ENCODE assay signal across 8 cellular contexts in genomic region chr19:6531163-6531955, GRCh38. TPM values are rescaled to one million over a fixed set of nuclear protein-coding genes. Genes with fewer than 3 reads are reported as not detected.
A peak's percentile ranks its signal among the peaks of the same experiment; 100 is the strongest.
DNase-seq lines count a peak whose midpoint lies in the region; ATAC-seq lines count a peak whose summit lies in the region.

No MANE protein-coding gene starts in this region.

- intact Hi-C loops in activated T-helper 1 cell treated with anti-CD3 and anti-CD28 coated beads, Interleukin-12 subunit alpha, Interleukin-12 subunit beta, Interleukin-2, Interleukin-4 antibody, amounts not matched to agents 30 ng/mL and 10 ng/mL and 1 ng/mL, durations not matched to agents 14 hours and 24 hours and 36 hours (cut with micrococcal nuclease), result loop anchor here (5.0 kb wide), 3 partner anchors 56 to 206 kb away; partner anchors contain the start of genes GPR108, TNFSF14 and TRIP10

- DNase-seq in T-helper 2 cell treated with Interferon-gamma antibody and Interleukin-4, amounts not matched to agents 5 μg/mL and 100 μg/mL, for 36 hours (ENCODE audit: low spot score), result no peak
- DNase-seq in T-helper 2 cell (no peak), immature natural killer cell (peak in 1 of 3 donors; percentile 19), substantia nigra (lab: John Stamatoyannopoulos, UW) (peak in 3 of 49 donors; percentile 8 to 85 (median 42)), HT-29 (ENCODE audit: low spot score) (no peak)
- DNase-seq in activated T-helper 1 cell treated with anti-CD3 and anti-CD28 coated beads, Interleukin-12 subunit alpha, Interleukin-12 subunit beta, Interleukin-2, Interleukin-4 antibody, amounts not matched to agents 30 ng/mL and 10 ng/mL and 1 ng/mL, durations not matched to agents 14 hours and 24 hours and 36 hours (ENCODE audit: low spot score), result no peak

- ATAC-seq in GM21423 (IDR thresholded peaks at IDR 0.05; ENCODE audit: unreplicated experiment) (no peak), HG03025 (IDR thresholded peaks at IDR 0.05; ENCODE audit: low FRiP score, unreplicated experiment) (no peak)

- peaks cover 41% of the 10 kb centered on the region for H3K27me3 Mint-ChIP-seq in T-helper 2 cell treated with Interferon-gamma antibody and Interleukin-4, amounts not matched to agents 5 μg/mL and 100 μg/mL, for 36 hours (ENCODE audit: low read depth)
- H3K27me3 Mint-ChIP-seq in activated T-helper 1 cell treated with anti-CD3 and anti-CD28 coated beads, Interleukin-12 subunit alpha, Interleukin-12 subunit beta, Interleukin-2, Interleukin-4 antibody, amounts not matched to agents 30 ng/mL and 10 ng/mL and 1 ng/mL, durations not matched to agents 14 hours and 24 hours and 36 hours (ENCODE audit: insufficient read depth), result peaks cover 32% of the 10 kb centered on the region
- peaks cover 17 to 26% (median 20%) of the 10 kb centered on the region in 3 donors for H3K27me3 Mint-ChIP-seq in immature natural killer cell (ENCODE audit: low read depth in 3 of 3)

- no peak overlapping the region for H3K27ac Mint-ChIP-seq in T-helper 2 cell treated with Interferon-gamma antibody and Interleukin-4, amounts not matched to agents 5 μg/mL and 100 μg/mL, for 36 hours
- peak overlapping the region; percentile 83 for H3K27ac Mint-ChIP-seq in activated T-helper 1 cell treated with anti-CD3 and anti-CD28 coated beads, Interleukin-12 subunit alpha, Interleukin-12 subunit beta, Interleukin-2, Interleukin-4 antibody, amounts not matched to agents 30 ng/mL and 10 ng/mL and 1 ng/mL, durations not matched to agents 14 hours and 24 hours and 36 hours
- peak overlapping the region in 5 of 6 donors; percentile 1 to 77 (median 58) for H3K27ac Mint-ChIP-seq in immature natural killer cell

- peak overlapping the region; percentile 53 for H3K4me3 Mint-ChIP-seq in T-helper 2 cell treated with Interferon-gamma antibody and Interleukin-4, amounts not matched to agents 5 μg/mL and 100 μg/mL, for 36 hours
- peak overlapping the region; percentile 90 for H3K4me3 Mint-ChIP-seq in activated T-helper 1 cell treated with anti-CD3 and anti-CD28 coated beads, Interleukin-12 subunit alpha, Interleukin-12 subunit beta, Interleukin-2, Interleukin-4 antibody, amounts not matched to agents 30 ng/mL and 10 ng/mL and 1 ng/mL, durations not matched to agents 14 hours and 24 hours and 36 hours
- H3K4me3 Mint-ChIP-seq in immature natural killer cell, result peak overlapping the region; percentile 62 to 91 (median 84)

- peak overlapping the region; percentile 70 for H3K27ac ChIP-seq in substantia nigra (ENCODE audit: low read depth, low read length, poor library complexity, severe bottlenecking)

- H3K36me3 Mint-ChIP-seq in T-helper 2 cell treated with Interferon-gamma antibody and Interleukin-4, amounts not matched to agents 5 μg/mL and 100 μg/mL, for 36 hours (ENCODE audit: low read depth), result peaks cover 6% of the 10 kb centered on the region
- peaks cover 14% of the 10 kb centered on the region for H3K36me3 Mint-ChIP-seq in activated T-helper 1 cell treated with anti-CD3 and anti-CD28 coated beads, Interleukin-12 subunit alpha, Interleukin-12 subunit beta, Interleukin-2, Interleukin-4 antibody, amounts not matched to agents 30 ng/mL and 10 ng/mL and 1 ng/mL, durations not matched to agents 14 hours and 24 hours and 36 hours (ENCODE audit: low read depth)
- peaks cover 4 to 10% (median 5%) of the 10 kb centered on the region in 3 donors for H3K36me3 Mint-ChIP-seq in immature natural killer cell

- H3K4me1 Mint-ChIP-seq in T-helper 2 cell treated with Interferon-gamma antibody and Interleukin-4, amounts not matched to agents 5 μg/mL and 100 μg/mL, for 36 hours (ENCODE audit: low read depth), result peaks cover 36% of the 10 kb centered on the region
- H3K4me1 Mint-ChIP-seq in activated T-helper 1 cell treated with anti-CD3 and anti-CD28 coated beads, Interleukin-12 subunit alpha, Interleukin-12 subunit beta, Interleukin-2, Interleukin-4 antibody, amounts not matched to agents 30 ng/mL and 10 ng/mL and 1 ng/mL, durations not matched to agents 14 hours and 24 hours and 36 hours (ENCODE audit: low read depth), result peaks cover 47% of the 10 kb centered on the region
- H3K4me1 Mint-ChIP-seq in immature natural killer cell, result peaks cover 36 to 47% of the 10 kb centered on the region in 2 donors

- no peaks in the 10 kb centered on the region for H3K9me3 Mint-ChIP-seq in T-helper 2 cell treated with Interferon-gamma antibody and Interleukin-4, amounts not matched to agents 5 μg/mL and 100 μg/mL, for 36 hours
- H3K9me3 Mint-ChIP-seq in activated T-helper 1 cell treated with anti-CD3 and anti-CD28 coated beads, Interleukin-12 subunit alpha, Interleukin-12 subunit beta, Interleukin-2, Interleukin-4 antibody, amounts not matched to agents 30 ng/mL and 10 ng/mL and 1 ng/mL, durations not matched to agents 14 hours and 24 hours and 36 hours, result no peaks in the 10 kb centered on the region
- H3K9me3 Mint-ChIP-seq in immature natural killer cell, result no peaks in the 10 kb centered on the region

RNA-seq across cellular contexts. Expression of gene TNFSF9, which starts 0.5 kb away (rescaled TPM):
- 8.0 and 9.7 TPM in 2 replicates for total RNA-seq in activated T-helper 1 cell treated with anti-CD3 and anti-CD28 coated beads, Interleukin-12 subunit alpha, Interleukin-12 subunit beta, Interleukin-2, Interleukin-4 antibody, amounts not matched to agents 30 ng/mL and 10 ng/mL and 1 ng/mL, durations not matched to agents 14 hours and 24 hours and 36 hours
- 10 to 100 TPM in 1 of 3 donors, 1 to 10 TPM in 2; 1.3 to 16.0 (median 5.9) TPM for polyA plus RNA-seq in immature natural killer cell
- total RNA-seq in HT-29 (2014; rRNA removed; shearing (Covaris generic)), result 3.0 and 3.1 TPM in 2 replicates

RNA-seq across cellular contexts. Expression of gene TUBB4A, which starts 29.2 kb away (rescaled TPM):
- total RNA-seq in activated T-helper 1 cell treated with anti-CD3 and anti-CD28 coated beads, Interleukin-12 subunit alpha, Interleukin-12 subunit beta, Interleukin-2, Interleukin-4 antibody, amounts not matched to agents 30 ng/mL and 10 ng/mL and 1 ng/mL, durations not matched to agents 14 hours and 24 hours and 36 hours, result 2.3 and 3.0 TPM in 2 replicates
- polyA plus RNA-seq in immature natural killer cell, result 1 to 10 TPM in 2 of 3 donors, under 1 TPM in 1; 0.86 to 3.0 (median 1.3) TPM
- total RNA-seq in HT-29 (2014; rRNA removed; shearing (Covaris generic)), result not detected in 2 replicates

RNA-seq across cellular contexts. Expression of gene DENND1C, which starts 49.8 kb away (rescaled TPM):
- 68.4 and 75.6 TPM in 2 replicates for total RNA-seq in activated T-helper 1 cell treated with anti-CD3 and anti-CD28 coated beads, Interleukin-12 subunit alpha, Interleukin-12 subunit beta, Interleukin-2, Interleukin-4 antibody, amounts not matched to agents 30 ng/mL and 10 ng/mL and 1 ng/mL, durations not matched to agents 14 hours and 24 hours and 36 hours
- polyA plus RNA-seq in immature natural killer cell, result 100 to 1,000 TPM in 1 of 3 donors, 10 to 100 TPM in 2; 29.0 to 120 (median 32.9) TPM
- total RNA-seq in HT-29 (2014; rRNA removed; shearing (Covaris generic)), result not detected in 2 replicates

RNA-seq across cellular contexts. Expression of gene CD70, which starts 59.6 kb away (rescaled TPM):
- total RNA-seq in activated T-helper 1 cell treated with anti-CD3 and anti-CD28 coated beads, Interleukin-12 subunit alpha, Interleukin-12 subunit beta, Interleukin-2, Interleukin-4 antibody, amounts not matched to agents 30 ng/mL and 10 ng/mL and 1 ng/mL, durations not matched to agents 14 hours and 24 hours and 36 hours, result 55.4 and 61.6 TPM in 2 replicates
- polyA plus RNA-seq in immature natural killer cell, result under 1 TPM in 2 of 3 donors, not detected in 1; 0.39 to 0.76 TPM
- total RNA-seq in HT-29 (2014; rRNA removed; shearing (Covaris generic)), result not detected in 2 replicates

Comparison
In these comparisons a context has a peak if more than half of its experiments do, and no peak if none do; other contexts are left out.
1. RNA of gene DENND1C, which starts 49.8 kb away (total RNA-seq): 68.4 to 75.6 TPM in activated T-helper 1 cell treated with anti-CD3 and anti-CD28 coated beads, Interleukin-12 subunit alpha, Interleukin-12 subunit beta, Interleukin-2, Interleukin-4 antibody, amounts not matched to agents 30 ng/mL and 10 ng/mL and 1 ng/mL, durations not matched to agents 14 hours and 24 hours and 36 hours; not detected in HT-29; every median in the first group is over 10 times any median in the second.
2. Peak in every context shown above with its lines, with median percentiles within 50 percentile points of each other: H3K4me3 Mint-ChIP-seq.